In genomic region chr2:158865469-158865868, GRCh38 we compare ENCODE assay signal across 2 cellular contexts.
A peak's percentile ranks its signal among the peaks of the same experiment; 100 is the strongest.
DNase-seq lines count a peak whose midpoint lies in the region; ATAC-seq, FAIRE-seq and TF ChIP-seq lines count a peak whose summit lies in the region.
"Not testable (repeated sequence)": the region's sequence is repeated elsewhere in the genome, so short reads cannot be mapped to it uniquely, and the experiment has no call there.

No MANE protein-coding gene starts in this region.

- not testable (repeated sequence) for DNase-seq in K562 (ENCODE audit: extremely low read depth in 1 of 4, low spot score in 3 of 4); HepG2 (ENCODE audit: low spot score)

- not testable (repeated sequence) for TF ChIP-seq POLR2A in K562 (conservative IDR thresholded peaks at IDR 0.05); HepG2 (IDR thresholded peaks at IDR 0.05; ENCODE audit: insufficient read depth in 1 of 2, low read depth in 2 of 2, low read length in 2 of 2)

- intact Hi-C loops in K562 (cut with micrococcal nuclease); HepG2 (cut with micrococcal nuclease; ENCODE audit: unreplicated experiment): not testable (repeated sequence)

- not testable (repeated sequence) for FAIRE-seq in K562 (lab: Jason Lieb, UNC); HepG2 (lab: Jason Lieb, UNC)

- not testable (repeated sequence) for TF ChIP-seq EP300 in K562 (IDR thresholded peaks at IDR 0.05; ENCODE audit: low read length); HepG2 (IDR thresholded peaks at IDR 0.05; ENCODE audit: low read depth in 2 of 2, low read length in 2 of 2); HepG2 (CRISPR knock-in tag; IDR thresholded peaks at IDR 0.05; ENCODE audit: borderline replicate concordance)

- in situ Hi-C loops in K562 (cut with MboI); HepG2 (cut with HindIII; ENCODE audit: extremely low pct_ligation_motif_present, low pct_unique_long_range_greater_than_20kb): not testable (repeated sequence)

- not testable (repeated sequence) for H3K4me1 ChIP-seq in K562 (replicated peaks in 1 of 2; ENCODE audit: control insufficient read depth in 2 of 2, insufficient read depth in 2 of 2, low read length in 2 of 2)
- peaks cover 35% of the 10 kb centered on the region for H3K4me1 ChIP-seq in HepG2 (ENCODE audit: insufficient read depth, low read length)

- not testable (repeated sequence) for H3K9me1 ChIP-seq in K562 (ENCODE audit: control insufficient read depth, insufficient read depth, low read length)

- not testable (repeated sequence) for ATAC-seq in K562, HepG2

- H3K27ac ChIP-seq in K562 (ENCODE audit: extremely low read depth, low read depth, low read length); HepG2 (ENCODE audit: extremely low read length, insufficient read depth, low read length): not testable (repeated sequence)

- not testable (repeated sequence) for H3K79me2 ChIP-seq in K562 (ENCODE audit: control insufficient read depth, insufficient read depth, low read length); HepG2 (ENCODE audit: insufficient read depth, low read length)

- not testable (repeated sequence) for H3K4me2 ChIP-seq in K562 (ENCODE audit: insufficient read depth, low read length); HepG2 (ENCODE audit: low read depth, low read length)

- not testable (repeated sequence) for BruUV-seq in K562 (replicated peaks; lab: Mats Ljungman, UMichigan); HepG2 (replicated peaks; lab: Mats Ljungman, UMichigan)

- not testable (repeated sequence) for H3K9me3 ChIP-seq in K562 (replicated peaks; ENCODE audit: control insufficient read depth, insufficient read depth, low read depth, low read length); HepG2 (ENCODE audit: low read length)

- not testable (repeated sequence) for H2AFZ ChIP-seq in K562 (ENCODE audit: low read depth, low read length); HepG2 (ENCODE audit: low read length)

- CTCF ChIA-PET in K562 (lab: Yijun Ruan, JAX; ENCODE audit: low intra/inter-chr PET ratio); HepG2 (lab: Yijun Ruan, JAX; ENCODE audit: low intra/inter-chr PET ratio, low total read pairs): not testable (repeated sequence)

- TF ChIP-seq CTCF in K562 (IDR thresholded peaks at IDR 0.05 in 2 of 3, conservative IDR thresholded peaks at IDR 0.05 in 1 of 3; ENCODE audit: insufficient read depth in 2 of 3, low read depth in 1 of 3, low read length in 3 of 3); HepG2 (CRISPR knock-in tag; IDR thresholded peaks at IDR 0.05): not testable (repeated sequence)

- POLR2A ChIA-PET in K562 (lab: Yijun Ruan, JAX); HepG2 (lab: Yijun Ruan, JAX): not testable (repeated sequence)

- TF ChIP-seq RAD21 in K562 (CRISPR knock-in tag; conservative IDR thresholded peaks at IDR 0.05 in 1 of 2, IDR thresholded peaks at IDR 0.05 in 1 of 2); HepG2 (CRISPR knock-in tag; IDR thresholded peaks at IDR 0.05): not testable (repeated sequence)

- H3K27me3 ChIP-seq in K562 (ENCODE audit: control insufficient read depth in 2 of 2, insufficient read depth in 2 of 2, low read length in 2 of 2): peaks cover 3 to 24% of the 10 kb centered on the region in 2 experiments; a peak in 3 of 5 replicates
- H3K27me3 ChIP-seq in HepG2 (ENCODE audit: control insufficient read depth in 1 of 2, insufficient read depth in 2 of 2, low read length in 2 of 2): not testable (repeated sequence)

- 20% methylated on average over 10 of the region's 10 CpGs for WGBS in K562 (ENCODE audit: insufficient coverage, low coverage, missing lambda C conversion rate)
- 87% methylated on average over 10 of the region's 10 CpGs for WGBS in HepG2 (ENCODE audit: low lambda C conversion rate)

- H3K4me3 ChIP-seq in K562; HepG2 (replicated peaks in 1 of 3; ENCODE audit: insufficient read depth in 1 of 3, low read depth in 2 of 3, low read length in 3 of 3): not testable (repeated sequence)

- H3K9ac ChIP-seq in K562 (ENCODE audit: insufficient read depth in 1 of 2, low read depth in 2 of 2, low read length in 2 of 2); HepG2 (ENCODE audit: insufficient read depth, low read depth, low read length): not testable (repeated sequence)

- H4K20me1 ChIP-seq in K562 (replicated peaks; ENCODE audit: control insufficient read depth, insufficient read depth, low read length); HepG2 (ENCODE audit: insufficient read depth, low read length): not testable (repeated sequence)

- H3K36me3 ChIP-seq in K562 (ENCODE audit: control insufficient read depth, insufficient read depth, low read length); HepG2 (replicated peaks in 1 of 2; ENCODE audit: control insufficient read depth in 1 of 2, insufficient read depth in 2 of 2, low read length in 2 of 2): not testable (repeated sequence)

TF ChIP-seq in K562, 482 proteins besides CTCF, POLR2A, EP300 and RAD21:
- TF ChIP-seq, protein P1, sequence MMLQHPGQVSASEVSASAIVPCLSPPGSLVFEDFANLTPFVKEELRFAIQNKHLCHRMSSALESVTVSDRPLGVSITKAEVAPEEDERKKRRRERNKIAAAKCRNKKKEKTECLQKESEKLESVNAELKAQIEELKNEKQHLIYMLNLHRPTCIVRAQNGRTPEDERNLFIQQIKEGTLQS (IDR thresholded peaks at IDR 0.05): peak; percentile 60
- TF ChIP-seq, protein P1 (CRISPR knock-in tag; conservative IDR thresholded peaks at IDR 0.05): not testable (repeated sequence)
- TF ChIP-seq ATF1 (CRISPR knock-in tag; IDR thresholded peaks at IDR 0.05): not testable (repeated sequence)
- TF ChIP-seq ATF1 (tag; IDR thresholded peaks at IDR 0.05): peak; percentile 48

TF ChIP-seq in HepG2, 621 proteins besides CTCF, POLR2A, EP300 and RAD21:
- TF ChIP-seq ATF7 (IDR thresholded peaks at IDR 0.05) (peak; percentile 85), CREB1 (IDR thresholded peaks at IDR 0.05) (peak; percentile 87)
- not testable (repeated sequence) for TF ChIP-seq ATF7, CREB1 (CRISPR knock-in tag; IDR thresholded peaks at IDR 0.05)
